8 cellular contexts compared by ENCODE assay signal in the genomic region with DNA sequence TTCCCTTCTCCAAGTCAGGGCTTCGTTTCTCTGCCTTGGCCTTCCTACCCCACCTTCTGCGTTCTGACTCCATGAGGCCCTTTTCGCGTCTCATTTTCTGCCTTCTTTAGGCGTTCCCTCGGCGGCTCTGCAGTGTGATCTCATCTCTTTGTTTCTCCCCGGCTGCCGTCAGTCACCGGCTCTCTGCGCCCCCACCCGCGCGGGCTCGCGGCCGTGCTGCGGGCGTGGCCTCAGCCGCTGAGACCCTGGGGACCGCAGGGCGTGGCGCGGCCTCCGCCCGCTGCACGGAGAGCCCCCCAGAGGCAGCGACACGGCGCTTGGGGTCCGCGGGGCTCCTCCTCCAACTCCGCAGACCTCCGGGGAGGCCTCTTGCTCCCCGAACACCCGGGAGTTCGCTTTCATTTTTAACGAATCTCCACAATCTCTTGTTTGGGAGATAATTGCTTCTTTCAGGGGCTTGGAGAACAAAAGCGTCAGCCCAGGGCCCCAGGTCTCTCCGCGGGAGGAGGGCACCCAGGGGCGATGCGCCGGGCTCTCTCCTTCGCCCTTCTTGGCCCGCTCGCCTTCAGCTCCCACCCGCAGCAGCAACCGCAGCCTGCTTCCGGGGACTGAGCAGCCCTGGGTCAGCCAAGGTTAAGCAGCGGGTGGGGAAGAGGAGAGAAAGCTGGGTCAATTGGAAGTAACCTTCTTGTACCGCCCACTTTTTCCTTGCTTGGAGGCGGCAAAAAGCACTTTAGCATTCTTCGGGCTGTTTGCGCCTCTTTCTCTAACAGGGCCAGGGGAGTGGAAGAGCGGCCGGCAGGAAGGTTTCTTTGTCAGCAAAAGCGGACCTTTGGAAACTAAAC. TPM values are rescaled to one million over a fixed set of nuclear protein-coding genes. Genes with fewer than 3 reads are reported as not detected.
DNase-seq lines count a peak whose midpoint lies in the region; ATAC-seq and TF ChIP-seq lines count a peak whose summit lies in the region.

No MANE protein-coding gene starts in this region.

- no peaks in the 10 kb centered on the region for H3K36me3 ChIP-seq in mucosa of descending colon (ENCODE audit: low read depth)

- DNase-seq in CD1c-positive myeloid dendritic cell (ENCODE audit: extremely low spot score) (peak; percentile 65), NOMO-1 (lab: John Stamatoyannopoulos, UW; ENCODE audit: unreplicated experiment in 2 of 2) (peak; percentile 55 to 76), activated T-cell treated with anti-CD3 and anti-CD28 coated beads for 4 hours (peak; percentile 51), epithelial cell of proximal tubule (ENCODE audit: low read depth) (no peak), mucosa of descending colon (peak; percentile 73 to 80 (median 75))
- peak; percentile 39 to 49 for DNase-seq in stimulated activated CD8-positive, alpha-beta memory T cell treated with anti-CD3 and anti-CD28 coated beads, Interleukin-4, amount 100 ng/mL, for 1 hour (ENCODE audit: low read depth in 2 of 2, low spot score in 1 of 2)

- no peaks in the 10 kb centered on the region for H3K4me1 ChIP-seq in mucosa of descending colon (ENCODE audit: low read depth)

- TF ChIP-seq CTCF in epithelial cell of proximal tubule (conservative IDR thresholded peaks at IDR 0.05; ENCODE audit: low read depth, low read length) (no peak), mucosa of descending colon (IDR thresholded peaks at IDR 0.05) (no peak)

- intact Hi-C loops in mucosa of descending colon (cut with DNase I, micrococcal nuclease): no loop called here

- ATAC-seq in GM19438 (IDR thresholded peaks at IDR 0.05; ENCODE audit: low read depth, unreplicated experiment) (peak; percentile 79), HG03565 (IDR thresholded peaks at IDR 0.05; ENCODE audit: unreplicated experiment) (peak; percentile 75), mucosa of descending colon (peak; percentile 94)

- H3K4me3 ChIP-seq in epithelial cell of proximal tubule (ENCODE audit: low read depth, low read length): peak overlapping the region; percentile 79
- peak overlapping the region; percentile 54 for H3K4me3 ChIP-seq in mucosa of descending colon

- H3K9me3 ChIP-seq in mucosa of descending colon: no peaks in the 10 kb centered on the region

RNA-seq across cellular contexts. Expression of a gene that starts 35.2 kb away (rescaled TPM):
- 0.58 TPM in 1 of 2 replicates, not detected in the other for total RNA-seq in epithelial cell of proximal tubule
- total RNA-seq in mucosa of descending colon: 10 to 100 TPM in 1 of 3 donors, 1 to 10 TPM in 1, under 1 TPM in 1; 0.96 to 13.6 (median 1.1) TPM
